ENCODE assay signal across 17 cellular contexts in the genomic region with DNA sequence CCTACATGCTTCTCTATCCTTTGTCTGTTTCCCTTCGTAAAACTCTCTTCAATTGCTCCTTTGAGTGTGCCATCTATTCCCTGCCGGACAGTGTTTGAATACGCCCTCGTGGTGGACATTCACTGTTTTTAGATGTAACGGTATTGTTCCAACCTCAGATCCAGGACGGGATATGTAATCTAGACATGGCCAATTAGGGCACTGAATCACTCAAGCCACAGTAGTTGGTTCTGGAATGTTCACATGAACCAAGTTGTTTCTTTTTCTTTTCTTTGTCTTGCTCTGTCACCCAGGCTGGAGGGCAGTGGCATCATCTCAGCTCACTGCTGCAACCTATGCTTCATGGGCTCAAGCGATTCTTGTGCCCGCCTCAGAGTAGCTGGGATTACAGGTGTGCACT.
"Had no signal": no experiment of that assay in that cellular context is flagged by ENCODE, and none has a peak within 500 bp of the region (broad histone marks: within the 10 kb centered on the region; RNA-seq: fewer than 3 reads in every experiment).

No MANE protein-coding gene starts in this region.

- H3K4me1 ChIP-seq: heart right ventricle, testis had no signal

- DNase-seq: activated B cell treated with CpG ODN at 0.5 μM for 24 hours; activated CD4-positive, alpha-beta T cell treated with anti-CD3 and anti-CD28 coated beads, Interleukin-2, amount 10 ng/mL, durations not matched to agents 24 days and 14 days; activated naive CD4-positive, alpha-beta T cell treated with anti-CD3 and anti-CD28 coated beads, Interleukin-2, amount 50 U/mL, for 16 hours; brain microvascular endothelial cell; cerebellar nuclear complex; dermis blood vessel endothelial cell; heart right ventricle; stimulated activated CD4-positive, alpha-beta T cell treated with anti-CD3 and anti-CD28 coated beads, Interleukin-15, amount 100 ng/mL, for 24 hours; stimulated activated CD4-positive, alpha-beta T cell treated with anti-CD3 and anti-CD28 coated beads, Interleukin-4, amount 100 ng/mL, for 24 hours; T-helper 1 cell; testis had no signal

- H3K4me3 ChIP-seq: heart right ventricle, testis had no signal

- ATAC-seq: left lobe of liver had no signal

- H3K27me3 Mint-ChIP-seq: activated T-helper 17 cell treated with anti-CD3 and anti-CD28 coated beads, Interleukin-2, amount 50 U/mL, for 72 hours had no signal

- H3K27ac Mint-ChIP-seq: activated B cell treated with CpG ODN at 0.5 μM for 24 hours; activated CD4-positive, alpha-beta T cell treated with anti-CD3 and anti-CD28 coated beads, Interleukin-2, amount 10 ng/mL, durations not matched to agents 24 days and 14 days; activated T-helper 17 cell treated with anti-CD3 and anti-CD28 coated beads, Interleukin-2, amount 50 U/mL, for 72 hours; nephron; stimulated activated naive CD8-positive, alpha-beta T cell treated with anti-CD3 and anti-CD28 coated beads, Interleukin-15, Interleukin-2, amounts not matched to agents 100 ng/mL and 50 ng/mL, for 24 hours had no signal

- H3K27ac ChIP-seq: brain microvascular endothelial cell, heart right ventricle, testis had no signal

- H3K9me3 ChIP-seq: testis had no signal

- FAIRE-seq: frontal cortex, islet of Langerhans had no signal

- H3K4me1 Mint-ChIP-seq: activated B cell treated with CpG ODN at 0.5 μM for 24 hours; activated CD4-positive, alpha-beta T cell treated with anti-CD3 and anti-CD28 coated beads, Interleukin-2, amount 10 ng/mL, durations not matched to agents 24 days and 14 days; activated T-helper 17 cell treated with anti-CD3 and anti-CD28 coated beads, Interleukin-2, amount 50 U/mL, for 72 hours had no signal

- H3K9me3 Mint-ChIP-seq: activated T-helper 17 cell treated with anti-CD3 and anti-CD28 coated beads, Interleukin-2, amount 50 U/mL, for 72 hours had no signal

- H3K4me3 Mint-ChIP-seq: activated B cell treated with CpG ODN at 0.5 μM for 24 hours; activated CD4-positive, alpha-beta T cell treated with anti-CD3 and anti-CD28 coated beads, Interleukin-2, amount 10 ng/mL, durations not matched to agents 24 days and 14 days; activated T-helper 17 cell treated with anti-CD3 and anti-CD28 coated beads, Interleukin-2, amount 50 U/mL, for 72 hours; nephron; stimulated activated naive CD8-positive, alpha-beta T cell treated with anti-CD3 and anti-CD28 coated beads, Interleukin-15, Interleukin-2, amounts not matched to agents 100 ng/mL and 50 ng/mL, for 24 hours had no signal

- H3K27me3 ChIP-seq: brain microvascular endothelial cell, heart right ventricle, testis had no signal

- H3K36me3 ChIP-seq: brain microvascular endothelial cell, heart right ventricle had no signal
